ENCODE assay signal across 8 cellular contexts in genomic region chr10:62048473-62048872, GRCh38.
DNase-seq lines count a peak whose midpoint lies in the region; ATAC-seq and TF ChIP-seq lines count a peak whose summit lies in the region.

No MANE protein-coding gene starts in this region.

- DNase-seq in activated T-cell treated with anti-CD3 and anti-CD28 coated beads, Interleukin-2, amount 50 U/mL, for 72 hours = no peak
- no peak for DNase-seq in activated T-cell treated with anti-CD3 and anti-CD28 coated beads, Interleukin-2, amount 50 U/mL, for 1 hour
- DNase-seq in cardiac fibroblast (ENCODE audit: low read depth in 2 of 2) (no peak), upper lobe of left lung (no peak), hippocampal formation (lab: John Stamatoyannopoulos, UW) (no peak), NCI-H2029 treated with DMSO at 0.1 percent for 48 hours (lab: John Stamatoyannopoulos, UW) (no peak), NCI-H82 (lab: John Stamatoyannopoulos, UW) (no peak)

- TF ChIP-seq CTCF in cardiac fibroblast (IDR thresholded peaks at IDR 0.05; ENCODE audit: low read depth, low read length) (no peak), upper lobe of left lung (IDR thresholded peaks at IDR 0.05) (no peak)

- H3K9ac ChIP-seq in mucosa of rectum (ENCODE audit: low read depth in 1 of 2, low read length in 2 of 2) = peak overlapping the region; percentile 64 to 91

- peak overlapping the region; percentile 93 to 95 for H3K4me3 Mint-ChIP-seq in activated T-cell treated with anti-CD3 and anti-CD28 coated beads, Interleukin-2, amount 50 U/mL, for 72 hours

- H3K27me3 Mint-ChIP-seq in activated T-cell treated with anti-CD3 and anti-CD28 coated beads, Interleukin-2, amount 50 U/mL, for 72 hours (ENCODE audit: low read depth) = no peaks in the 10 kb centered on the region

- ATAC-seq in activated T-cell treated with anti-CD3 and anti-CD28 coated beads, Interleukin-2, amount 50 U/mL, for 72 hours (replicated peaks in 1 of 2) = peak; percentile 0 to 5
- no peak for ATAC-seq in upper lobe of left lung (ENCODE audit: low FRiP score in 2 of 2)

- H3K9me3 ChIP-seq in mucosa of rectum (ENCODE audit: control insufficient read depth in 2 of 2, low read length in 2 of 2) (no peaks in the 10 kb centered on the region), upper lobe of left lung (no peaks in the 10 kb centered on the region)

- no peak for TF ChIP-seq EP300 in upper lobe of left lung (IDR thresholded peaks at IDR 0.05)

- no peak for TF ChIP-seq POLR2A in upper lobe of left lung (IDR thresholded peaks at IDR 0.05)

- H3K27ac ChIP-seq in mucosa of rectum (ENCODE audit: low read depth in 2 of 2, low read length in 2 of 2) = peak overlapping the region; percentile 85 to 90
- H3K27ac ChIP-seq in upper lobe of left lung = peak overlapping the region; percentile 84 to 93 (median 88)

- H3K4me3 ChIP-seq in cardiac fibroblast (replicated peaks in 1 of 2; ENCODE audit: low read depth in 2 of 2, low read length in 2 of 2) (peak overlapping the region; percentile 67 to 71), mucosa of rectum (ENCODE audit: low read length in 2 of 2) (peak overlapping the region in 1 of 2 donors; percentile 81), upper lobe of left lung (peak overlapping the region in 2 of 4 donors; percentile 37 to 51)

- WGBS in upper lobe of left lung, 2 donors = 60 to 61% methylated on average over 5 of the region's 5 CpGs

- no peaks in the 10 kb centered on the region for H3K27me3 ChIP-seq in mucosa of rectum (ENCODE audit: control insufficient read depth in 2 of 2, insufficient read depth in 2 of 2, low read length in 2 of 2)
- no peaks in the 10 kb centered on the region for H3K27me3 ChIP-seq in upper lobe of left lung

- peaks cover 95% of the 10 kb centered on the region for H3K4me1 Mint-ChIP-seq in activated T-cell treated with anti-CD3 and anti-CD28 coated beads, Interleukin-2, amount 50 U/mL, for 72 hours (ENCODE audit: low read depth)

- H3K36me3 ChIP-seq in mucosa of rectum (ENCODE audit: control insufficient read depth in 2 of 2, insufficient read depth in 2 of 2, low read length in 2 of 2) = peaks cover 13 to 16% of the 10 kb centered on the region in 2 donors
- peaks cover 0 to 20% (median 2%) of the 10 kb centered on the region in 4 donors for H3K36me3 ChIP-seq in upper lobe of left lung

- peaks cover 0 to 2% of the 10 kb centered on the region in 2 donors for H3K9me3 Mint-ChIP-seq in activated T-cell treated with anti-CD3 and anti-CD28 coated beads, Interleukin-2, amount 50 U/mL, for 72 hours

- H3K27ac Mint-ChIP-seq in activated T-cell treated with anti-CD3 and anti-CD28 coated beads, Interleukin-2, amount 50 U/mL, for 72 hours = peak overlapping the region; percentile 99

- H3K4me1 ChIP-seq in mucosa of rectum (ENCODE audit: control insufficient read depth in 2 of 2, insufficient read depth in 2 of 2, low read length in 2 of 2) = peaks cover 41 to 46% of the 10 kb centered on the region in 2 donors
- peaks cover 38 to 73% (median 44%) of the 10 kb centered on the region in 4 donors for H3K4me1 ChIP-seq in upper lobe of left lung

- peaks cover 46 to 51% of the 10 kb centered on the region in 2 donors for H3K36me3 Mint-ChIP-seq in activated T-cell treated with anti-CD3 and anti-CD28 coated beads, Interleukin-2, amount 50 U/mL, for 72 hours (ENCODE audit: insufficient read depth in 2 of 2)

Comparison
In these comparisons a context has a peak if more than half of its experiments do, and no peak if none do; other contexts are left out.
1. ATAC-seq: peak in activated T-cell treated with anti-CD3 and anti-CD28 coated beads, Interleukin-2, amount 50 U/mL, for 72 hours (2 of 2); none in upper lobe of left lung (0 of 2).